Comparison of ENCODE assay signal across 11 cellular contexts in the genomic region with DNA sequence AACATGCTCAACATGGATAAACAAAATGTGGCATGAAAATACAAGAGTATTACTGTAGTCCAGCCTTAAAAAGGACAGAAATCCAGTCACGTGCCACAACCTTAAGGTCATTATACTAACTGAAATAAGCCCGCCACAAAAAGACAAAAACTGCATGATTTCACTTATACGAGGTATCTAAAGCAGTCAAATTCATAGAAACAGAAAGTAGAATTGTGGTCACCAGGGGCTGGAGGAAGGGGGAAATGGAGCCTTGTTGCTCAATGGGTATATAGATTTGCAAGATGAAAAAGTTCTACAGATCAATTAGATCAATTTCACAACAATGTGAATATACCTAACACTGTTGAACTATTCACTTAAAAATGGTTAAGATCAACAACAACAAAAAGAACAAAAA. TPM values are rescaled to one million over a fixed set of nuclear protein-coding genes. Genes with fewer than 3 reads are reported as not detected.
DNase-seq lines count a peak whose midpoint lies in the region; ATAC-seq and TF ChIP-seq lines count a peak whose summit lies in the region.
"Had no signal": no experiment of that assay in that cellular context is flagged by ENCODE, and none has a peak within 500 bp of the region (broad histone marks: within the 10 kb centered on the region; RNA-seq: fewer than 3 reads in every experiment).

No MANE protein-coding gene starts in this region.

- WGBS in right lobe of liver (ENCODE audit: insufficient coverage, low coverage, low lambda C conversion rate, missing lambda C conversion rate), result 54% methylated on average over 3 of the region's 3 CpGs

- H3K9me3 ChIP-seq in DND-41 (ENCODE audit: insufficient read depth, low read length, severe bottlenecking) (no peaks in the 10 kb centered on the region), right lobe of liver (no peaks in the 10 kb centered on the region)
- H3K9me3 ChIP-seq: uterus had no signal

- H3K4me3 Mint-ChIP-seq in T-cell, result peak overlapping the region; percentile 11 to 47 (median 41)

- peaks cover 36% of the 10 kb centered on the region; the same call in 1 of the 2 replicates for H4K20me1 ChIP-seq in DND-41 (ENCODE audit: insufficient read depth, low read length)

- H3K27ac ChIP-seq in DND-41 (ENCODE audit: low read length) (no peak overlapping the region), right lobe of liver (no peak overlapping the region), substantia nigra (ENCODE audit: low read depth, low read length, poor library complexity, severe bottlenecking) (no peak overlapping the region)
- H3K27ac ChIP-seq: uterus had no signal

- no peak overlapping the region for H3K9ac ChIP-seq in DND-41 (ENCODE audit: low read depth, low read length)

- peaks cover 69 to 89% (median 84%) of the 10 kb centered on the region in 3 donors for H3K4me1 Mint-ChIP-seq in T-cell

- POLR2A ChIA-PET in T-cell (lab: Charles Lee), result no interaction called here

- H2AFZ ChIP-seq in DND-41 (ENCODE audit: low read depth, low read length), result no peak overlapping the region

- DNase-seq in DND-41, result no peak
- no peak for DNase-seq in T-cell
- no peak for DNase-seq in DMS79 treated with DMSO at 0.1 percent for 48 hours (lab: John Stamatoyannopoulos, UW)
- DNase-seq in activated effector memory CD4-positive, alpha-beta T cell treated with Interleukin-2 at 50 U/mL for 16 hours, result no peak
- DNase-seq in right lobe of liver, result no peak
- no peak for DNase-seq in substantia nigra (lab: John Stamatoyannopoulos, UW)
- DNase-seq: cerebellar nuclear complex, DMS79, uterus had no signal

- TF ChIP-seq POLR2A in right lobe of liver (IDR thresholded peaks at IDR 0.05), result no peak

- H3K4me1 ChIP-seq in DND-41 (ENCODE audit: insufficient read depth, low read length), result 0 out of 2 replicates have a peak, but pooled peaks cover 1% of the 10 kb centered on the region
- peaks cover 0 to 4% (median 0%) of the 10 kb centered on the region in 4 donors for H3K4me1 ChIP-seq in right lobe of liver
- H3K4me1 ChIP-seq: uterus had no signal

- H3K4me3 ChIP-seq in DND-41 (ENCODE audit: low read depth in 1 of 2, low read length in 2 of 2) (no peak overlapping the region), right lobe of liver (no peak overlapping the region)
- H3K4me3 ChIP-seq: uterus had no signal

- peak; percentile 71; the same call in 2 of the 3 replicates for ATAC-seq in DND-41 (ENCODE audit: insufficient read depth, low read depth)
- peak; percentile 90 for ATAC-seq in GM19452 (IDR thresholded peaks at IDR 0.05; ENCODE audit: unreplicated experiment)
- ATAC-seq in HG03108 (IDR thresholded peaks at IDR 0.05; ENCODE audit: unreplicated experiment), result peak; percentile 93
- ATAC-seq in T-cell (replicated peaks in 1 of 4), result peak in 3 of 4 experiments; percentile 43 to 62 (median 54)
- no peak for ATAC-seq in right lobe of liver

- intact Hi-C loops in right lobe of liver (cut with DNase I), result no loop called here

- peaks cover 99% of the 10 kb centered on the region for H3K79me2 ChIP-seq in DND-41 (ENCODE audit: insufficient read depth, low read length)

- no peaks in the 10 kb centered on the region for H3K9me3 Mint-ChIP-seq in T-cell

- H3K27me3 Mint-ChIP-seq in T-cell, result no peaks in the 10 kb centered on the region

- H3K27ac Mint-ChIP-seq in T-cell, result peak overlapping the region; percentile 56 to 79

- H3K36me3 ChIP-seq in DND-41 (ENCODE audit: insufficient read depth, low read length) (peaks cover 37% of the 10 kb centered on the region), right lobe of liver (peaks cover 0 to 16% (median 0%) of the 10 kb centered on the region in 4 donors)
- H3K36me3 ChIP-seq: uterus had no signal

- TF ChIP-seq CTCF in DND-41 (IDR thresholded peaks at IDR 0.05; ENCODE audit: borderline replicate concordance, extremely low read depth, low read length, poor library complexity, severe bottlenecking), result no peak
- TF ChIP-seq CTCF in right lobe of liver (IDR thresholded peaks at IDR 0.05), result no peak

- no peak overlapping the region for H3K4me2 ChIP-seq in DND-41 (ENCODE audit: insufficient read depth, low read length)

- CTCF ChIA-PET in T-cell (lab: Charles Lee), result interaction anchor here in 1 of 2 donors (1.2 kb wide), 1 partner anchor 15 kb away, joined by 11 read pairs; no protein-coding TSS in a partner anchor

- H3K36me3 Mint-ChIP-seq in T-cell, result peaks cover 35% of the 10 kb centered on the region

- H3K27me3 ChIP-seq in DND-41 (ENCODE audit: insufficient read depth, low read length, poor library complexity) (no peaks in the 10 kb centered on the region), right lobe of liver (no peaks in the 10 kb centered on the region)
- H3K27me3 ChIP-seq: uterus had no signal

RNA-seq across cellular contexts. Expression of a gene that starts 7.4 kb away (rescaled TPM):
- total RNA-seq in T-cell, result 10 to 100 TPM; 28.2 to 46.2 (median 31.3) TPM
- 10 to 100 TPM; 42.7 to 52.7 (median 49.4) TPM for total RNA-seq in right lobe of liver

RNA-seq across cellular contexts. Expression of a gene that starts 7.4 kb away (rescaled TPM):
- 10 to 100 TPM in 2 of 5 donors, 1 to 10 TPM in 3; 8.0 to 11.2 (median 9.8) TPM for total RNA-seq in T-cell
- 1 to 10 TPM; 2.8 to 3.8 (median 3.4) TPM for total RNA-seq in right lobe of liver

RNA-seq across cellular contexts. Expression of a gene that starts 24.3 kb away (rescaled TPM):
- total RNA-seq in T-cell (10 to 100 TPM; 27.8 to 65.7 (median 52.4) TPM), right lobe of liver (10 to 100 TPM; 33.1 to 54.9 (median 46.8) TPM)

Comparison
In these comparisons a context has a peak if more than half of its experiments do, and no peak if none do; other contexts are left out.
1. ATAC-seq: peak in DND-41 (single experiment), GM19452 (single experiment), HG03108 (single experiment) and T-cell (3 of 4); none in right lobe of liver (0 of 4).